ENCODE assay signal across 21 cellular contexts in the genomic region with DNA sequence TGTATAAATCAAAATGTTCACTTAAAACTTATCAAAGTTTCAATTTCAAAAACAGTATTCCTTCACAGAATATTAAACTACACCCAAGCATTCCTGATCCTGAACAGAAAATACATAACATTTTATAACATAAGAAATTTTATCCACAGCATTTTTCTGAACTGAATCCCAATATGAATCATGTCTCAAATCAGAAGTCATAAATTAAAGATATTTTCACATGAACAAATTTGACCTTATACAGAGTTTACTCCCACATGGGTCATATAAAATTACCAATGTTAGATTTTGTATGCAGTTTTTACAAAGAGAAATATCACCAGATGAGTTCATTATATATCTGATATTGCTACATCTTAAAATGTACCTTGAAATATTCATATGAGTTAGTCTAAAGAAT. TPM values are rescaled to one million over a fixed set of nuclear protein-coding genes. Genes with fewer than 3 reads are reported as not detected.
DNase-seq lines count a peak whose midpoint lies in the region; ATAC-seq and TF ChIP-seq lines count a peak whose summit lies in the region.
"Had no signal": no experiment of that assay in that cellular context is flagged by ENCODE, and none has a peak within 500 bp of the region (broad histone marks: within the 10 kb centered on the region; RNA-seq: fewer than 3 reads in every experiment).

No MANE protein-coding gene starts in this region.

- H3K4me1 ChIP-seq in PC-3 (ENCODE audit: insufficient read depth, low read length), result peaks cover 25% of the 10 kb centered on the region
- H3K4me1 ChIP-seq: SJCRH30 had no signal

- H3K9me2 ChIP-seq in PC-3 (replicated peaks; ENCODE audit: low read length), result no peaks in the 10 kb centered on the region

- H3K4me3 Mint-ChIP-seq in brain (peak overlapping the region in 4 of 5 experiments; percentile 88 to 99 (median 96)), CD14-positive monocyte (no peak overlapping the region)
- H3K4me3 Mint-ChIP-seq in activated CD4-positive, alpha-beta T cell treated with anti-CD3 and anti-CD28 coated beads for 36 hours, result no peak overlapping the region
- H3K4me3 Mint-ChIP-seq: activated CD4-positive, alpha-beta T cell treated with anti-CD3 and anti-CD28 coated beads, Interleukin-2, amount 10 ng/mL, durations not matched to agents 24 days and 14 days; activated CD8-positive, alpha-beta memory T cell treated with anti-CD3 and anti-CD28 coated beads, Interleukin-2, amount 10 ng/mL, durations not matched to agents 7 days and 5 days had no signal

- H3K9me3 ChIP-seq in PC-3 (ENCODE audit: low read length), result no peaks in the 10 kb centered on the region
- H3K9me3 ChIP-seq: SJCRH30, upper lobe of left lung had no signal

- H3K36me3 ChIP-seq in PC-3 (ENCODE audit: low read depth, low read length), result no peaks in the 10 kb centered on the region
- H3K36me3 ChIP-seq: SJCRH30 had no signal

- POLR2A ChIA-PET in PC-3 (lab: Charles Lee; ENCODE audit: unreplicated experiment), result no interaction called here
- POLR2A ChIA-PET in activated CD4-positive, alpha-beta T cell treated with anti-CD3 and anti-CD28 coated beads for 36 hours (lab: Charles Lee), result no interaction called here

- no peak overlapping the region for H3K27ac ChIP-seq in PC-3 (ENCODE audit: low read length)
- H3K27ac ChIP-seq: SJCRH30, upper lobe of left lung had no signal

- DNase-seq in EL (peak; percentile 35), PC-3 (peak; percentile 24), omental fat pad (ENCODE audit: low spot score) (no peak), CD14-positive monocyte (ENCODE audit: low spot score) (no peak), hippocampal formation (lab: John Stamatoyannopoulos, UW) (no peak), epidermal melanocyte (ENCODE audit: insufficient read length, low spot score) (no peak)
- no peak for DNase-seq in activated CD4-positive, alpha-beta T cell treated with anti-CD3 and anti-CD28 coated beads for 36 hours
- DNase-seq: activated CD4-positive, alpha-beta T cell treated with anti-CD3 and anti-CD28 coated beads, Interleukin-2, amount 10 ng/mL, durations not matched to agents 24 days and 14 days; activated CD8-positive, alpha-beta memory T cell treated with anti-CD3 and anti-CD28 coated beads, Interleukin-2, amount 10 ng/mL, durations not matched to agents 7 days and 5 days; CD4-positive, CD25-positive, alpha-beta regulatory T cell; DMS53; Kasumi-1; NCI-H1092 treated with DMSO at 0.1 percent for 48 hours; NCI-H2029; nucleus accumbens; SJCRH30; T-helper 2 cell; upper lobe of left lung had no signal

- ATAC-seq in PC-3, result no peak
- ATAC-seq in omental fat pad (ENCODE audit: low FRiP score), result peak; percentile 75
- no peak for ATAC-seq in activated CD4-positive, alpha-beta T cell treated with anti-CD3 and anti-CD28 coated beads for 36 hours
- ATAC-seq: activated CD8-positive, alpha-beta memory T cell treated with anti-CD3 and anti-CD28 coated beads, Interleukin-2, amount 10 ng/mL, durations not matched to agents 7 days and 5 days; Panc1 had no signal

- no peak overlapping the region for H3K9ac ChIP-seq in PC-3 (ENCODE audit: low read length)

- no peaks in the 10 kb centered on the region for H3K27me3 Mint-ChIP-seq in brain
- no peaks in the 10 kb centered on the region for H3K27me3 Mint-ChIP-seq in CD14-positive monocyte (ENCODE audit: low read depth in 3 of 3)
- no peaks in the 10 kb centered on the region for H3K27me3 Mint-ChIP-seq in activated CD4-positive, alpha-beta T cell treated with anti-CD3 and anti-CD28 coated beads for 36 hours
- H3K27me3 Mint-ChIP-seq: activated CD4-positive, alpha-beta T cell treated with anti-CD3 and anti-CD28 coated beads, Interleukin-2, amount 10 ng/mL, durations not matched to agents 24 days and 14 days; activated CD8-positive, alpha-beta memory T cell treated with anti-CD3 and anti-CD28 coated beads, Interleukin-2, amount 10 ng/mL, durations not matched to agents 7 days and 5 days; activated naive CD4-positive, alpha-beta T cell treated with anti-CD3 and anti-CD28 coated beads, Interleukin-2, amount 50 U/mL, for 24 hours; CD4-positive, CD25-positive, alpha-beta regulatory T cell had no signal

- H3K9me3 Mint-ChIP-seq in brain (no peaks in the 10 kb centered on the region), CD14-positive monocyte (no peaks in the 10 kb centered on the region)
- no peaks in the 10 kb centered on the region for H3K9me3 Mint-ChIP-seq in activated CD4-positive, alpha-beta T cell treated with anti-CD3 and anti-CD28 coated beads for 36 hours (ENCODE audit: low read depth)
- H3K9me3 Mint-ChIP-seq: activated CD4-positive, alpha-beta T cell treated with anti-CD3 and anti-CD28 coated beads, Interleukin-2, amount 10 ng/mL, durations not matched to agents 24 days and 14 days; activated naive CD4-positive, alpha-beta T cell treated with anti-CD3 and anti-CD28 coated beads, Interleukin-2, amount 50 U/mL, for 24 hours had no signal

- TF ChIP-seq CTCF in PC-3 (conservative IDR thresholded peaks at IDR 0.05; ENCODE audit: low read depth, low read length) (no peak), brain (conservative IDR thresholded peaks at IDR 0.05) (no peak), omental fat pad (IDR thresholded peaks at IDR 0.05) (no peak), CD14-positive monocyte (IDR thresholded peaks at IDR 0.05) (no peak)

- H3K36me3 Mint-ChIP-seq in brain (peaks cover 27% of the 10 kb centered on the region), CD14-positive monocyte (peaks cover 7 to 17% of the 10 kb centered on the region in 2 donors)
- H3K36me3 Mint-ChIP-seq in activated CD4-positive, alpha-beta T cell treated with anti-CD3 and anti-CD28 coated beads for 36 hours (ENCODE audit: low read depth), result peaks cover 13% of the 10 kb centered on the region
- H3K36me3 Mint-ChIP-seq: CD4-positive, CD25-positive, alpha-beta regulatory T cell had no signal

- BruUV-seq in PC-3 (replicated peaks; lab: Mats Ljungman, UMichigan), result no TSS peak

- no peaks in the 10 kb centered on the region for H4K20me1 ChIP-seq in PC-3 (ENCODE audit: low read length)

- H3K79me2 ChIP-seq in PC-3 (ENCODE audit: low read length), result peaks cover 53% of the 10 kb centered on the region

- H3K27ac Mint-ChIP-seq in brain (peak overlapping the region in 2 of 5 experiments; percentile 11 to 56), CD14-positive monocyte (no peak overlapping the region)
- no peak overlapping the region for H3K27ac Mint-ChIP-seq in activated CD4-positive, alpha-beta T cell treated with anti-CD3 and anti-CD28 coated beads for 36 hours
- H3K27ac Mint-ChIP-seq: activated CD4-positive, alpha-beta T cell treated with anti-CD3 and anti-CD28 coated beads, Interleukin-2, amount 10 ng/mL, durations not matched to agents 24 days and 14 days; activated CD8-positive, alpha-beta memory T cell treated with anti-CD3 and anti-CD28 coated beads, Interleukin-2, amount 10 ng/mL, durations not matched to agents 7 days and 5 days; activated naive CD4-positive, alpha-beta T cell treated with anti-CD3 and anti-CD28 coated beads, Interleukin-2, amount 50 U/mL, for 24 hours had no signal

- CTCF ChIA-PET in PC-3 (lab: Charles Lee), result no interaction called here
- CTCF ChIA-PET in activated CD4-positive, alpha-beta T cell treated with anti-CD3 and anti-CD28 coated beads for 36 hours (lab: Charles Lee), result no interaction called here

- no peaks in the 10 kb centered on the region for H3F3A ChIP-seq in PC-3 (ENCODE audit: low read length, unreplicated experiment)

- no peaks in the 10 kb centered on the region for H3K27me3 ChIP-seq in PC-3 (ENCODE audit: low read length)
- H3K27me3 ChIP-seq: SJCRH30, upper lobe of left lung had no signal

- H3K4me1 Mint-ChIP-seq in brain (peaks cover 69% of the 10 kb centered on the region), CD14-positive monocyte (peaks cover 48% of the 10 kb centered on the region)
- peaks cover 52% of the 10 kb centered on the region for H3K4me1 Mint-ChIP-seq in activated CD4-positive, alpha-beta T cell treated with anti-CD3 and anti-CD28 coated beads for 36 hours

- no peak overlapping the region for H2AFZ ChIP-seq in PC-3 (ENCODE audit: low read length)

- H3K4me3 ChIP-seq in PC-3 (ENCODE audit: low read length), result no peak overlapping the region
- H3K4me3 ChIP-seq: SJCRH30, upper lobe of left lung had no signal

- H3K4me2 ChIP-seq in PC-3 (ENCODE audit: low read length), result peak overlapping the region; percentile 46; the same call in 1 of the 2 replicates

- intact Hi-C loops in PC-3 (cut with micrococcal nuclease) (no loop called here), CD14-positive monocyte (cut with micrococcal nuclease) (no loop called here)
- intact Hi-C loops in activated CD4-positive, alpha-beta T cell treated with anti-CD3 and anti-CD28 coated beads for 36 hours (cut with DNase I, micrococcal nuclease), result no loop called here

RNA-seq across cellular contexts. Expression of gene ZBTB41, which starts 6.0 kb away (rescaled TPM):
- total RNA-seq in PC-3 (2014; rRNA removed), result 4.3 and 5.3 TPM in 2 replicates
- 2.1 TPM for polyA plus RNA-seq in brain (ENCODE audit: insufficient read depth, low read depth, low replicate concordance)
- total RNA-seq in omental fat pad, result 10 to 100 TPM in 3 of 4 donors, 1 to 10 TPM in 1; 6.6 to 13.6 (median 11.9) TPM
- 1 to 10 TPM in 1 of 2 donors, under 1 TPM in 1; 0.95 to 1.3 TPM for polyA plus RNA-seq in CD14-positive monocyte
- total RNA-seq in activated CD4-positive, alpha-beta T cell treated with anti-CD3 and anti-CD28 coated beads for 36 hours, result 1 to 10 TPM; 5.0 to 5.1 TPM

RNA-seq across cellular contexts. Expression of gene ASPM, which starts 48.6 kb away (rescaled TPM):
- total RNA-seq in PC-3 (2014; rRNA removed) (28.6 and 35.0 TPM in 2 replicates), omental fat pad (1 to 10 TPM in 2 of 4 donors, under 1 TPM in 2; under 0.01 to 3.2 (median 1.7) TPM)
- polyA plus RNA-seq in brain (ENCODE audit: insufficient read depth, low read depth, low replicate concordance) (3.2 TPM), CD14-positive monocyte (under 1 TPM; 0.05 to 0.08 TPM)
- 10 to 100 TPM; 47.8 to 49.5 TPM for total RNA-seq in activated CD4-positive, alpha-beta T cell treated with anti-CD3 and anti-CD28 coated beads for 36 hours

Comparison
In these comparisons a context has a peak if more than half of its experiments do, and no peak if none do; other contexts are left out.
1. DNase-seq: peak in EL (single experiment) and PC-3 (single experiment); none in omental fat pad (single experiment), CD14-positive monocyte (single experiment), hippocampal formation (0 of 2), epidermal melanocyte (single experiment) and activated CD4-positive, alpha-beta T cell treated with anti-CD3 and anti-CD28 coated beads for 36 hours (single experiment).
2. H3K4me3 Mint-ChIP-seq: peak in brain (4 of 5); none in CD14-positive monocyte (0 of 2) and activated CD4-positive, alpha-beta T cell treated with anti-CD3 and anti-CD28 coated beads for 36 hours (single experiment).